8 cellular contexts compared by ENCODE assay signal in the genomic region with DNA sequence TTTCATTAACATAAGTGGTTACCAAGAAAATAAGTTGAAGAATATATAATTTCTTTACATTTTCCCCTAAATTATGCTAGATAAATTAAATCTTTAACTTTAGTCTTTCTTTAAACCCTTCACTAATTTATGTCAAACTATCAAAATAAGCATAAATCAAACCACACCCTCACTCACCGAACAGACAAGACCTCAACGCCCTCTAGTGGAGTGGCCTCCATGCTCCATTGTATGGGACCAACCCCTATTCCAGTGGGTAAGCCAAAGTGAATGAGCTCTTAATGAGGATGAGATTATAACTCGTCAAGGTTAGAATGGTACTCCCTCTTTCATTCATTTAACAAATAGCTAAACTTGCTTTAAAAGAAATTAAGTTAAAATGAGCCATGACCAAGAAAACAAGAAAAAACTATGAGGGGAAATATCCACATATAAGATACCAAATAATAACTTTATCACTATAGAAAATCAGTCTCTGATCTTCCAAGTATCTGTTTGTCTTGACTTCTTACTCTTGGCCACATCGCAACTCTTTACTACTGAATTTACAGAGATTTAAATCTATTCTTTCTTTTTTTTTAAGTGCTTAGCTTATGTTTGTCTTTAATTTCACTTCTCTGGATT. TPM values are rescaled to one million over a fixed set of nuclear protein-coding genes. Genes with fewer than 3 reads are reported as not detected.
A peak's percentile ranks its signal among the peaks of the same experiment; 100 is the strongest.
DNase-seq lines count a peak whose midpoint lies in the region; ATAC-seq and TF ChIP-seq lines count a peak whose summit lies in the region.

No MANE protein-coding gene starts in this region.

- ATAC-seq in GM19463 (IDR thresholded peaks at IDR 0.05; ENCODE audit: unreplicated experiment) (peak; percentile 87), HG03108 (IDR thresholded peaks at IDR 0.05; ENCODE audit: unreplicated experiment) (no peak)

- H3K27me3 ChIP-seq in SK-N-SH (ENCODE audit: insufficient read depth), result no peaks in the 10 kb centered on the region

- H3F3A ChIP-seq in SK-N-SH (replicated peaks; ENCODE audit: insufficient read depth), result peaks cover 8% of the 10 kb centered on the region

- 11% methylated on average over 4 of the region's 4 CpGs for WGBS in SK-N-SH (ENCODE audit: low lambda C conversion rate)

- no peak overlapping the region for H3K27ac Mint-ChIP-seq in glutamatergic neuron (ENCODE audit: unreplicated experiment)

- no peak for TF ChIP-seq EP300 in SK-N-SH (IDR thresholded peaks at IDR 0.05; ENCODE audit: borderline replicate concordance in 1 of 2, low read depth in 1 of 2, low read length in 1 of 2)

- no peak overlapping the region for H3K27ac ChIP-seq in SK-N-SH (ENCODE audit: low read depth in 2 of 2, low read length in 1 of 2)

- CTCF ChIA-PET in SK-N-SH (lab: Yijun Ruan, JAX), result interaction anchor here (0.6 to 1.8 kb wide), 22 partner anchors 9 to 818 kb away, joined by 3 to 12 read pairs (median 4); a partner anchor contains a TSS

- no peaks in the 10 kb centered on the region for H3K79me2 ChIP-seq in SK-N-SH (ENCODE audit: insufficient read depth)

- no peaks in the 10 kb centered on the region for H3K36me3 Mint-ChIP-seq in glutamatergic neuron (ENCODE audit: unreplicated experiment)

- no peaks in the 10 kb centered on the region for H4K20me1 ChIP-seq in SK-N-SH (ENCODE audit: insufficient read depth)

- no peak overlapping the region for H2AFZ ChIP-seq in SK-N-SH (ENCODE audit: low read depth)

- H3K9ac ChIP-seq in SK-N-SH, result no peak overlapping the region

- POLR2A ChIA-PET in SK-N-SH (lab: Yijun Ruan, JAX), result no interaction called here

- H3K4me2 ChIP-seq in SK-N-SH, result no peak overlapping the region

- no peak overlapping the region for H3K4me3 Mint-ChIP-seq in glutamatergic neuron (ENCODE audit: unreplicated experiment)

- H3K36me3 ChIP-seq in SK-N-SH (replicated peaks in 1 of 2; ENCODE audit: control insufficient read depth in 1 of 2, insufficient read depth in 2 of 2, low read length in 1 of 2), result no peaks in the 10 kb centered on the region

- H3K4me1 Mint-ChIP-seq in glutamatergic neuron (ENCODE audit: low read depth, unreplicated experiment), result no peaks in the 10 kb centered on the region

- H3K9me3 Mint-ChIP-seq in glutamatergic neuron (ENCODE audit: unreplicated experiment), result peaks cover 2% of the 10 kb centered on the region

- H3K9me2 ChIP-seq in SK-N-SH, result no peaks in the 10 kb centered on the region

- DNase-seq in DMS53 (lab: John Stamatoyannopoulos, UW), result peak; percentile 73
- DNase-seq in HPDE6-E6E7 (ENCODE audit: extremely low spot score), result peak; percentile 80
- DNase-seq in SK-N-SH, result peak; percentile 67
- peak; percentile 81 for DNase-seq in activated naive CD4-positive, alpha-beta T cell treated with anti-CD3 and anti-CD28 coated beads, Interleukin-2, amount 50 U/mL, for 16 hours
- peak; percentile 76 for DNase-seq in glutamatergic neuron
- DNase-seq in pulmonary artery endothelial cell (ENCODE audit: low read depth, low spot score), result peak; percentile 36

- peaks cover 0 to 3% of the 10 kb centered on the region in 2 experiments; a peak in 2 of 4 replicates for H3K4me1 ChIP-seq in SK-N-SH (ENCODE audit: control insufficient read depth in 1 of 2, insufficient read depth in 2 of 2, low read depth in 1 of 2, low read length in 1 of 2)

- peak; percentile 77 for TF ChIP-seq RAD21 in SK-N-SH (IDR thresholded peaks at IDR 0.05; ENCODE audit: low read length)

- no peaks in the 10 kb centered on the region for H3K9me3 ChIP-seq in SK-N-SH

- no peak overlapping the region; a peak in 1 of 4 replicates for H3K4me3 ChIP-seq in SK-N-SH (ENCODE audit: low read depth in 2 of 2, low read length in 1 of 2)

- TF ChIP-seq CTCF in SK-N-SH (IDR thresholded peaks at IDR 0.05) (peak; percentile 97), glutamatergic neuron (IDR thresholded peaks at IDR 0.05; ENCODE audit: partially characterized antibody, unreplicated experiment) (peak; percentile 81)

- H3K27me3 Mint-ChIP-seq in glutamatergic neuron (ENCODE audit: unreplicated experiment), result no peaks in the 10 kb centered on the region

TF ChIP-seq in SK-N-SH, 30 proteins besides CTCF, POLR2A, EP300 and RAD21:
- TF ChIP-seq SMC3 (IDR thresholded peaks at IDR 0.05; ENCODE audit: low read depth, low read length), result peak; percentile 86
- TF ChIP-seq, protein P1, sequence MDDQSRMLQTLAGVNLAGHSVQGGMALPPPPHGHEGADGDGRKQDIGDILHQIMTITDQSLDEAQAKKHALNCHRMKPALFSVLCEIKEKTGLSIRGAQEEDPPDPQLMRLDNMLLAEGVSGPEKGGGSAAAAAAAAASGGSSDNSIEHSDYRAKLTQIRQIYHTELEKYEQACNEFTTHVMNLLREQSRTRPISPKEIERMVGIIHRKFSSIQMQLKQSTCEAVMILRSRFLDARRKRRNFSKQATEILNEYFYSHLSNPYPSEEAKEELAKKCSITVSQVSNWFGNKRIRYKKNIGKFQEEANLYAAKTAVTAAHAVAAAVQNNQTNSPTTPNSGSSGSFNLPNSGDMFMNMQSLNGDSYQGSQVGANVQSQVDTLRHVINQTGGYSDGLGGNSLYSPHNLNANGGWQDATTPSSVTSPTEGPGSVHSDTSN (IDR thresholded peaks at IDR 0.05), result peak; percentile 83
- TF ChIP-seq, protein P2, sequence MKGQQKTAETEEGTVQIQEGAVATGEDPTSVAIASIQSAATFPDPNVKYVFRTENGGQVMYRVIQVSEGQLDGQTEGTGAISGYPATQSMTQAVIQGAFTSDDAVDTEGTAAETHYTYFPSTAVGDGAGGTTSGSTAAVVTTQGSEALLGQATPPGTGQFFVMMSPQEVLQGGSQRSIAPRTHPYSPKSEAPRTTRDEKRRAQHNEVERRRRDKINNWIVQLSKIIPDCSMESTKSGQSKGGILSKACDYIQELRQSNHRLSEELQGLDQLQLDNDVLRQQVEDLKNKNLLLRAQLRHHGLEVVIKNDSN (IDR thresholded peaks at IDR 0.05; ENCODE audit: borderline replicate concordance, low read depth), result no peak

RNA-seq across cellular contexts. Expression of a gene that starts 15.6 kb away (rescaled TPM):
- polyA plus RNA-seq in SK-N-SH (2012; rRNA removed), result 1.5 and 2.1 TPM in 2 replicates
- polyA plus RNA-seq in SK-N-SH (2012; cell fraction: cytosol; rRNA removed), result 2.4 and 2.6 TPM in 2 replicates
- 0.62 and 1.2 TPM in 2 replicates for polyA plus RNA-seq in SK-N-SH (2012; cell fraction: nucleus; rRNA removed)
- total RNA-seq in glutamatergic neuron (ENCODE audit: unreplicated experiment) (2.8 TPM), pulmonary artery endothelial cell (4.3 and 5.4 TPM in 2 replicates)
